23 cellular contexts compared by ENCODE assay signal in the genomic region with DNA sequence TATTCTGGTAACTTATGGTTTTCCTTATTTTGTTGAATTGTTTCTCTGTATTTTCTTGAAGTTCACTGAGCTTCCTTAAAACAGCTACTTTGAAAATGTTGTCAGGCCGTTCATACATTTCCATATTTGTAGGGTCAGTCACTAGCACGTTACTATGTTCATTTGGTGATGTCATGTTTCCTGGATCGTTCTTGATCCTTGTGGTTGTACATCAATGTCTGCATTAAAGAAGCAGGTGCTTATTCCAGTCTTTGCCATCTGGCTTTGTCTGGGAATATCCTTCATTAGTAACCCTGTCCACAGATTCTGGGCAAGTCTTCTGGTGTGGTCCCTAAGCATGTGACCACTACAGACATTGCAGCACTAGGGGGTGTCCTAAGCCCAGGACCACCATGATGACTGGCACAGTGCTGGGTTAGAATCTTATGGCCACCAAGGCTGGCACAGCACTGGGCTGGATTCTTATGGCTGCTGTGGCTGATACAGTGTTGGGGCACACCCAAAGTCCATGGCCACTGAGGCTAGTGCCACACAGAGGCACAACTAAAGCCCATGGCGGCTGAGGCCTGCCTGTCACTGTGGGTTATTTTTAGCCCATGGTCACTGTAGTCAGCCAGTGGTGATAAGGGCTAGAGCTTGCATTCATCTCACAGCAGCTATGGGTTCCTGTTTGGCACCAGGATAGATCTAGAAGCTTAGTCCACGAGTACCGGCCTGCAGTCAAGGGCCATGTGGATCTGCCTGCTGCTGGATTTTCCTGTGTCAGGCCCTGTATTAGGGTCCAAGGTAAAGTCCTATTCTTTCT. TPM values are rescaled to one million over a fixed set of nuclear protein-coding genes. Genes with fewer than 3 reads are reported as not detected.
"Had no signal": no experiment of that assay in that cellular context is flagged by ENCODE, and none has a peak within 500 bp of the region (broad histone marks: within the 10 kb centered on the region; RNA-seq: fewer than 3 reads in every experiment).

No MANE protein-coding gene starts in this region.

- H3K4me3 ChIP-seq: colonic mucosa, mucosa of descending colon, ovary, tibial artery had no signal

- H3K4me1 ChIP-seq: colonic mucosa, tibial artery had no signal

- DNase-seq: activated CD4-positive, alpha-beta T cell treated with anti-CD3 and anti-CD28 coated beads, Interleukin-2, amount 50 U/mL, for 1 hour; activated CD8-positive, alpha-beta memory T cell treated with anti-CD3 and anti-CD28 coated beads, Interleukin-2, amount 50 U/mL, for 48 hours; activated effector memory CD4-positive, alpha-beta T cell treated with Interleukin-2 at 50 U/mL for 16 hours; activated naive CD4-positive, alpha-beta T cell treated with anti-CD3 and anti-CD28 coated beads, Interleukin-2, amount 10 ng/mL, durations not matched to agents 7 days and 5 days; activated naive CD8-positive, alpha-beta T cell treated with anti-CD3 and anti-CD28 coated beads, Interleukin-2, amount 50 U/mL, for 24 hours; activated T-cell treated with anti-CD3 and anti-CD28 coated beads, Interleukin-2, amount 50 U/mL, for 48 hours; anterior cingulate cortex; brain microvascular endothelial cell; colonic mucosa; immature natural killer cell; kidney glomerular epithelial cell; mesenchymal stem cell; mucosa of descending colon; naive thymus-derived CD8-positive, alpha-beta T cell; ovary; stimulated activated CD4-positive, alpha-beta T cell treated with anti-CD3 and anti-CD28 coated beads, Interleukin-2, amount 100 ng/mL, for 24 hours; stimulated activated naive CD4-positive, alpha-beta T cell treated with Interleukin-2 at 50 U/mL for 16 hours; substantia nigra; tibial artery had no signal

- H3K27ac Mint-ChIP-seq: activated naive CD4-positive, alpha-beta T cell treated with anti-CD3 and anti-CD28 coated beads, Interleukin-2, amount 10 ng/mL, durations not matched to agents 7 days and 5 days; activated naive CD8-positive, alpha-beta T cell treated with anti-CD3 and anti-CD28 coated beads, Interleukin-2, amount 50 U/mL, for 24 hours; immature natural killer cell; naive thymus-derived CD8-positive, alpha-beta T cell; T-helper 1 cell treated with Interleukin-12 subunit alpha and Interleukin-12 subunit beta and Interleukin-4 antibody, amounts not matched to agents 30 μg/mL and 1 μg/mL, for 36 hours had no signal

- H3K27me3 ChIP-seq: brain microvascular endothelial cell, colonic mucosa, ovary, tibial artery had no signal

- H3K27ac ChIP-seq: brain microvascular endothelial cell, colonic mucosa, ovary, tibial artery had no signal

- H3K9me3 ChIP-seq: colonic mucosa had no signal

- FAIRE-seq: frontal cortex had no signal

- H3K4me1 Mint-ChIP-seq: activated naive CD4-positive, alpha-beta T cell treated with anti-CD3 and anti-CD28 coated beads, Interleukin-2, amount 10 ng/mL, durations not matched to agents 7 days and 5 days; activated naive CD8-positive, alpha-beta T cell treated with anti-CD3 and anti-CD28 coated beads, Interleukin-2, amount 50 U/mL, for 24 hours; central memory CD8-positive, alpha-beta T cell; immature natural killer cell; naive thymus-derived CD8-positive, alpha-beta T cell had no signal

- H3K36me3 Mint-ChIP-seq: activated naive CD4-positive, alpha-beta T cell treated with anti-CD3 and anti-CD28 coated beads, Interleukin-2, amount 10 ng/mL, durations not matched to agents 7 days and 5 days had no signal

- ATAC-seq: activated CD4-positive, CD25-positive, alpha-beta regulatory T cell treated with anti-CD3 and anti-CD28 coated beads, Interleukin-2, amount 50 U/mL, for 24 hours; activated naive CD8-positive, alpha-beta T cell treated with anti-CD3 and anti-CD28 coated beads, Interleukin-2, amount 50 U/mL, for 24 hours; mucosa of descending colon; naive thymus-derived CD8-positive, alpha-beta T cell had no signal

- H3K4me3 Mint-ChIP-seq: activated naive CD4-positive, alpha-beta T cell treated with anti-CD3 and anti-CD28 coated beads, Interleukin-2, amount 10 ng/mL, durations not matched to agents 7 days and 5 days; activated naive CD8-positive, alpha-beta T cell treated with anti-CD3 and anti-CD28 coated beads, Interleukin-2, amount 50 U/mL, for 24 hours; central memory CD8-positive, alpha-beta T cell; immature natural killer cell; naive thymus-derived CD8-positive, alpha-beta T cell; T-helper 1 cell treated with Interleukin-12 subunit alpha and Interleukin-12 subunit beta and Interleukin-4 antibody, amounts not matched to agents 30 μg/mL and 1 μg/mL, for 36 hours had no signal

- H3K36me3 ChIP-seq: brain microvascular endothelial cell, colonic mucosa, ovary, tibial artery had no signal

RNA-seq across cellular contexts. Expression of gene VWA3B, which starts 13.2 kb away (rescaled TPM):
- total RNA-seq: naive thymus-derived CD8-positive, alpha-beta T cell had no signal
